8 cellular contexts compared by ENCODE assay signal in genomic region chr18:48785091-48785614, GRCh38.
DNase-seq lines count a peak whose midpoint lies in the region; ATAC-seq and TF ChIP-seq lines count a peak whose summit lies in the region.

No MANE protein-coding gene starts in this region.

- H3K27me3 ChIP-seq in BLaER1 treated with 17β-estradiol and CSF1 and Interleukin-3, amounts not matched to agents 10 nM and 100 nM: peaks cover 0 to 16% (median 0%) of the 10 kb centered on the region in 11 experiments; a peak in 5 of 22 replicates
- no peaks in the 10 kb centered on the region for H3K27me3 ChIP-seq in upper lobe of right lung

- peak overlapping the region; percentile 91 to 99 (median 96) for H3K4me2 ChIP-seq in BLaER1 treated with 17β-estradiol and CSF1 and Interleukin-3, amounts not matched to agents 10 nM and 100 nM

- ATAC-seq in GM19025 (IDR thresholded peaks at IDR 0.05; ENCODE audit: low read depth, unreplicated experiment) (peak; percentile 91), HG03060 (IDR thresholded peaks at IDR 0.05; ENCODE audit: low read depth, unreplicated experiment) (peak; percentile 88), upper lobe of right lung (peak; percentile 13)

- peaks cover 0 to 11% (median 0%) of the 10 kb centered on the region in 11 experiments; a peak in 1 of 22 replicates for H3K36me3 ChIP-seq in BLaER1 treated with 17β-estradiol and CSF1 and Interleukin-3, amounts not matched to agents 10 nM and 100 nM
- no peaks in the 10 kb centered on the region for H3K36me3 ChIP-seq in upper lobe of right lung

- peaks cover 87 to 95% (median 92%) of the 10 kb centered on the region in 10 experiments for H3K4me1 ChIP-seq in BLaER1 treated with 17β-estradiol and CSF1 and Interleukin-3, amounts not matched to agents 10 nM and 100 nM
- peaks cover 58% of the 10 kb centered on the region for H3K4me1 ChIP-seq in upper lobe of right lung

- peak; percentile 29 to 48 for DNase-seq in activated CD4-positive, alpha-beta T cell treated with anti-CD3 and anti-CD28 coated beads, Interleukin-2, amount 50 U/mL, for 48 hours
- DNase-seq in upper lobe of right lung (peak; percentile 79), hepatic stellate cell (ENCODE audit: low spot score) (no peak), NCI-H146 (lab: John Stamatoyannopoulos, UW) (no peak), HCEC 1CT (no peak)

- peaks cover 0 to 73% (median 0%) of the 10 kb centered on the region in 11 experiments; a peak in 6 of 22 replicates for H4K20me1 ChIP-seq in BLaER1 treated with 17β-estradiol and CSF1 and Interleukin-3, amounts not matched to agents 10 nM and 100 nM

- TF ChIP-seq CTCF in upper lobe of right lung (IDR thresholded peaks at IDR 0.05): no peak

- peak overlapping the region in 9 of 11 experiments; percentile 55 to 73 (median 64); a peak in 17 of 22 replicates for H3K9ac ChIP-seq in BLaER1 treated with 17β-estradiol and CSF1 and Interleukin-3, amounts not matched to agents 10 nM and 100 nM

- no peaks in the 10 kb centered on the region for H3K9me3 ChIP-seq in BLaER1 treated with 17β-estradiol and CSF1 and Interleukin-3, amounts not matched to agents 10 nM and 100 nM (replicated peaks in 1 of 11)
- no peaks in the 10 kb centered on the region for H3K9me3 ChIP-seq in upper lobe of right lung

- intact Hi-C loops in upper lobe of right lung (cut with DNase I): no loop called here

- H3K4me3 ChIP-seq in BLaER1 treated with 17β-estradiol and CSF1 and Interleukin-3, amounts not matched to agents 10 nM and 100 nM: peak overlapping the region in 6 of 10 experiments; percentile 1 to 24 (median 16); a peak in 7 of 20 replicates
- no peak overlapping the region for H3K4me3 ChIP-seq in upper lobe of right lung

- H3K27ac ChIP-seq in BLaER1 treated with 17β-estradiol and CSF1 and Interleukin-3, amounts not matched to agents 10 nM and 100 nM: peak overlapping the region in 10 of 11 experiments; percentile 9 to 80 (median 72); a peak in 20 of 22 replicates
- no peak overlapping the region for H3K27ac ChIP-seq in upper lobe of right lung

Comparison
In these comparisons a context has a peak if more than half of its experiments do, and no peak if none do; other contexts are left out.
1. ATAC-seq: peak in every context shown above with its lines; median percentile 91 in GM19025; 88 in HG03060; 13 in upper lobe of right lung.
2. DNase-seq: peak in activated CD4-positive, alpha-beta T cell treated with anti-CD3 and anti-CD28 coated beads, Interleukin-2, amount 50 U/mL, for 48 hours (2 of 2) and upper lobe of right lung (single experiment); none in hepatic stellate cell (single experiment), NCI-H146 (single experiment) and HCEC 1CT (single experiment).